ENCODE assay signal across 10 cellular contexts in genomic region chr2:40511661-40512213, GRCh38. TPM values are rescaled to one million over a fixed set of nuclear protein-coding genes. Genes with fewer than 3 reads are reported as not detected.
DNase-seq lines count a peak whose midpoint lies in the region; ATAC-seq and TF ChIP-seq lines count a peak whose summit lies in the region.
"Had no signal": no experiment of that assay in that cellular context is flagged by ENCODE, and none has a peak within 500 bp of the region (broad histone marks: within the 10 kb centered on the region; RNA-seq: fewer than 3 reads in every experiment).

No MANE protein-coding gene starts in this region.

- H3K27ac ChIP-seq in PC-9 (no peak overlapping the region), neuronal stem cell (replicated peaks; ENCODE audit: low read length) (no peak overlapping the region)

- BruUV-seq in PC-9 (replicated peaks; lab: Mats Ljungman, UMichigan), result no TSS peak

- H4K20me1 ChIP-seq in PC-9 (ENCODE audit: insufficient read depth), result no peaks in the 10 kb centered on the region

- H3K18ac ChIP-seq in neuronal stem cell (ENCODE audit: low read length), result no peak overlapping the region

- no peak overlapping the region for H4K8ac ChIP-seq in neuronal stem cell (ENCODE audit: low read depth, low read length)

- H4K91ac ChIP-seq in neuronal stem cell (ENCODE audit: low read depth, low read length, poor library complexity), result no peak overlapping the region

- H3K9ac ChIP-seq in neuronal stem cell (ENCODE audit: low read depth, low read length, poor library complexity), result no peak overlapping the region

- H2AK5ac ChIP-seq in neuronal stem cell (ENCODE audit: low read depth, low read length), result no peak overlapping the region

- H3K4me2 ChIP-seq in PC-9 (peak overlapping the region; percentile 8; the same call in 1 of the 2 replicates), neuronal stem cell (ENCODE audit: insufficient read depth, low read length, poor library complexity, severe bottlenecking) (no peak overlapping the region)

- H2BK120ac ChIP-seq in neuronal stem cell (ENCODE audit: low read depth, low read length), result no peak overlapping the region

- no peak overlapping the region for H3K4ac ChIP-seq in neuronal stem cell (ENCODE audit: low read length)

- 0 out of 2 replicates have a peak, but pooled peaks cover 4% of the 10 kb centered on the region for H3K4me1 ChIP-seq in PC-9 (replicated peaks; ENCODE audit: insufficient read depth)
- no peaks in the 10 kb centered on the region for H3K4me1 ChIP-seq in neuronal stem cell (ENCODE audit: control insufficient read depth in 2 of 2, insufficient read depth in 1 of 2, low read depth in 1 of 2, low read length in 2 of 2)

- no peaks in the 10 kb centered on the region for H3K79me1 ChIP-seq in neuronal stem cell (ENCODE audit: low read depth, low read length)

- DNase-seq in AG09319 (ENCODE audit: extremely low read depth, low read depth) (peak; percentile 80), PC-9 (no peak), fibroblast of peridontal ligament (ENCODE audit: extremely low read depth) (peak; percentile 88), neuronal stem cell (ENCODE audit: low spot score) (no peak), NCI-H1930 (lab: John Stamatoyannopoulos, UW) (no peak), RPMI8226 (no peak)
- no peak for DNase-seq in stimulated activated CD4-positive, alpha-beta T cell treated with anti-CD3 and anti-CD28 coated beads, Interleukin-4, amount 100 ng/mL, for 24 hours
- DNase-seq: activated T-cell treated with anti-CD3 and anti-CD28 coated beads, Interleukin-2, amount 50 U/mL, for 24 hours; C1 segment of cervical spinal cord had no signal

- H2BK12ac ChIP-seq in neuronal stem cell (ENCODE audit: low read length), result no peak overlapping the region

- ATAC-seq in HG03097 (IDR thresholded peaks at IDR 0.05; ENCODE audit: low FRiP score, unreplicated experiment), result no peak

- H3K14ac ChIP-seq in neuronal stem cell (ENCODE audit: low read length), result no peak overlapping the region

- H2BK5ac ChIP-seq in neuronal stem cell (ENCODE audit: low read length), result no peak overlapping the region

- no peaks in the 10 kb centered on the region; the same call in 1 of the 2 replicates for H3K9me2 ChIP-seq in PC-9 (ENCODE audit: insufficient read depth)

- H3K79me2 ChIP-seq in PC-9 (ENCODE audit: low read depth), result no peaks in the 10 kb centered on the region

- POLR2A ChIA-PET in PC-9 (lab: Charles Lee; ENCODE audit: unreplicated experiment), result no interaction called here

- no peak overlapping the region for H3K4me3 ChIP-seq in PC-9
- H3K4me3 ChIP-seq in neuronal stem cell (ENCODE audit: low read length in 2 of 2), result no peak overlapping the region

- TF ChIP-seq CTCF in AG09319 (IDR thresholded peaks at IDR 0.05; ENCODE audit: low read depth, low read length) (no peak), PC-9 (conservative IDR thresholded peaks at IDR 0.05) (no peak)

- WGBS in neuronal stem cell (ENCODE audit: extremely low coverage in 2 of 2, insufficient read length in 2 of 2, insufficient replicate concordance in 1 of 2), 2 donors, result no CpG with 5 or more reads among the region's 9 CpGs

- no peaks in the 10 kb centered on the region; the same call in 1 of the 2 replicates for H3K9me3 ChIP-seq in PC-9 (ENCODE audit: insufficient read depth, low read depth)
- no peaks in the 10 kb centered on the region for H3K9me3 ChIP-seq in neuronal stem cell (replicated peaks in 1 of 2; ENCODE audit: control insufficient read depth in 2 of 2, insufficient read depth in 1 of 2, low read depth in 1 of 2, low read length in 2 of 2)

- no peak overlapping the region for H2BK15ac ChIP-seq in neuronal stem cell (ENCODE audit: low read length)

- no peak overlapping the region for H3K23ac ChIP-seq in neuronal stem cell (ENCODE audit: low read depth, low read length, poor library complexity)

- H3K27me3 ChIP-seq in PC-9 (ENCODE audit: insufficient read depth, low read depth) (no peaks in the 10 kb centered on the region), neuronal stem cell (ENCODE audit: control insufficient read depth in 3 of 3, insufficient read depth in 3 of 3, low read depth in 1 of 3, low read length in 3 of 3) (no peaks in the 10 kb centered on the region)

- CTCF ChIA-PET in PC-9 (lab: Charles Lee), result interaction anchor here (0.5 kb wide), 1 partner anchor 171 kb away, joined by 3 read pairs; no protein-coding TSS in a partner anchor

- H2AFZ ChIP-seq in PC-9 (peak overlapping the region; percentile 66), neuronal stem cell (ENCODE audit: low read length) (peak overlapping the region; percentile 49)

- no peaks in the 10 kb centered on the region for H3F3A ChIP-seq in PC-9 (ENCODE audit: insufficient read depth, low read depth)

- H3K36me3 ChIP-seq in PC-9 (ENCODE audit: low read depth) (no peaks in the 10 kb centered on the region), neuronal stem cell (replicated peaks in 1 of 2; ENCODE audit: control insufficient read depth in 2 of 2, insufficient read depth in 2 of 2, low read length in 2 of 2) (no peaks in the 10 kb centered on the region)

- intact Hi-C loops in PC-9 (cut with micrococcal nuclease; ENCODE audit: unreplicated experiment), result no loop called here

RNA-seq across cellular contexts. Expression of gene SLC8A1, which starts 59.8 kb away (rescaled TPM):
- 6.5 and 13.5 TPM in 2 replicates for total RNA-seq in PC-9 (2021)
- polyA plus RNA-seq in neuronal stem cell (2013, experiment 1 of 2), result 1.4 TPM
- polyA plus RNA-seq in neuronal stem cell (2013, experiment 2 of 2), result 1.2 TPM

Comparison
In these comparisons a context has a peak if more than half of its experiments do, and no peak if none do; other contexts are left out.
1. DNase-seq: peak in AG09319 (single experiment) and fibroblast of peridontal ligament (single experiment); none in PC-9 (0 of 2), neuronal stem cell (single experiment), stimulated activated CD4-positive, alpha-beta T cell treated with anti-CD3 and anti-CD28 coated beads, Interleukin-4, amount 100 ng/mL, for 24 hours (single experiment), NCI-H1930 (0 of 2) and RPMI8226 (single experiment).